18 cellular contexts compared by ENCODE assay signal in genomic region chr4:48300004-48300403, GRCh38. TPM values are rescaled to one million over a fixed set of nuclear protein-coding genes. Genes with fewer than 3 reads are reported as not detected.
DNase-seq lines count a peak whose midpoint lies in the region; ATAC-seq, FAIRE-seq and TF ChIP-seq lines count a peak whose summit lies in the region.
"Had no signal": no experiment of that assay in that cellular context is flagged by ENCODE, and none has a peak within 500 bp of the region (broad histone marks: within the 10 kb centered on the region; RNA-seq: fewer than 3 reads in every experiment).

No MANE protein-coding gene starts in this region.

- H3K27me3 Mint-ChIP-seq in astrocyte (ENCODE audit: low read depth, unreplicated experiment) = peaks cover 2% of the 10 kb centered on the region
- H3K27me3 Mint-ChIP-seq in stimulated activated naive B cell treated with anti-CD40 and anti-IgM and Interleukin-4, amounts not matched to agents 10 μg/mL and 1 μg/mL and 100 μg/mL, for 72 hours = peaks cover 7 to 10% of the 10 kb centered on the region in 2 donors

- H3K79me2 ChIP-seq in astrocyte (ENCODE audit: insufficient read depth, low read length) = no peaks in the 10 kb centered on the region

- H3K4me3 Mint-ChIP-seq in astrocyte (ENCODE audit: unreplicated experiment) = no peak overlapping the region
- no peak overlapping the region for H3K4me3 Mint-ChIP-seq in stimulated activated naive B cell treated with anti-CD40 and anti-IgM and Interleukin-4, amounts not matched to agents 10 μg/mL and 1 μg/mL and 100 μg/mL, for 72 hours
- H3K4me3 Mint-ChIP-seq: H9, IgD-negative memory B cell had no signal

- no peak overlapping the region for H3K9ac ChIP-seq in astrocyte (ENCODE audit: low read length)

- no peak overlapping the region for H2AFZ ChIP-seq in astrocyte (ENCODE audit: low read depth, low read length)

- H3K4me1 ChIP-seq in astrocyte (ENCODE audit: insufficient read depth, low read length) = no peaks in the 10 kb centered on the region
- H3K4me1 ChIP-seq in heart right ventricle = no peaks in the 10 kb centered on the region
- no peaks in the 10 kb centered on the region for H3K4me1 ChIP-seq in esophagus squamous epithelium

- H3K4me3 ChIP-seq in AG04449 (ENCODE audit: low read depth, low read length) (no peak overlapping the region), astrocyte (ENCODE audit: insufficient read depth, low read depth, low read length) (no peak overlapping the region), heart right ventricle (no peak overlapping the region), esophagus squamous epithelium (no peak overlapping the region)

- in situ Hi-C loops in ACHN (cut with HindIII; ENCODE audit: low pct_ligation_motif_present, low pct_unique_long_range_greater_than_20kb, low sequenced_read_pairs) = no loop called here

- no peak for FAIRE-seq in astrocyte (lab: Jason Lieb, UNC)

- POLR2A ChIA-PET in AG04449 (lab: Yijun Ruan, JAX) = no interaction called here

- DNase-seq in AG04449 (ENCODE audit: low read depth, low spot score) (peak; percentile 40), HCEC 1CT (peak; percentile 50), astrocyte (ENCODE audit: low read depth) (peak; percentile 53), fibroblast of peridontal ligament (ENCODE audit: extremely low read depth) (peak; percentile 76), heart right ventricle (no peak), esophagus squamous epithelium (lab: John Stamatoyannopoulos, UW) (no peak), ACHN (no peak)
- DNase-seq in stimulated activated naive B cell treated with anti-CD40 and anti-IgM and Interleukin-4, amounts not matched to agents 10 μg/mL and 1 μg/mL and 100 μg/mL, for 72 hours = no peak
- DNase-seq: H9; MV-4-11; NCI-H1417 treated with DMSO at 0.1 percent for 48 hours; NCI-H1930; NCI-H446; NK-92 treated with Interleukin-12 subunit alpha and Interleukin-12 subunit beta, amount 100 ng/mL, for 24 hours; SHP77 treated with DMSO at 0.1 percent for 48 hours had no signal

- H3K4me1 Mint-ChIP-seq in astrocyte (ENCODE audit: low read depth, unreplicated experiment) = no peaks in the 10 kb centered on the region
- peaks cover 0 to 2% of the 10 kb centered on the region in 2 donors for H3K4me1 Mint-ChIP-seq in stimulated activated naive B cell treated with anti-CD40 and anti-IgM and Interleukin-4, amounts not matched to agents 10 μg/mL and 1 μg/mL and 100 μg/mL, for 72 hours
- H3K4me1 Mint-ChIP-seq: H9 had no signal

- TF ChIP-seq CTCF in AG04449 (IDR thresholded peaks at IDR 0.05; ENCODE audit: insufficient read depth, low read length, missing control alignments) (no peak), astrocyte (IDR thresholded peaks at IDR 0.05; ENCODE audit: insufficient read depth, low read depth, low read length) (no peak), heart right ventricle (IDR thresholded peaks at IDR 0.05) (no peak), esophagus squamous epithelium (IDR thresholded peaks at IDR 0.05) (no peak)

- no peak overlapping the region for H3K4me2 ChIP-seq in astrocyte (ENCODE audit: low read length)

- CTCF ChIA-PET in AG04449 (lab: Yijun Ruan, JAX) = no interaction called here

- no peaks in the 10 kb centered on the region for H3K36me3 Mint-ChIP-seq in astrocyte (ENCODE audit: low read depth, unreplicated experiment)
- H3K36me3 Mint-ChIP-seq in stimulated activated naive B cell treated with anti-CD40 and anti-IgM and Interleukin-4, amounts not matched to agents 10 μg/mL and 1 μg/mL and 100 μg/mL, for 72 hours = peaks cover 0 to 3% of the 10 kb centered on the region in 2 donors
- H3K36me3 Mint-ChIP-seq: IgD-negative memory B cell had no signal

- no peak for TF ChIP-seq POLR2A in esophagus squamous epithelium (IDR thresholded peaks at IDR 0.05)

- H4K20me1 ChIP-seq in astrocyte (ENCODE audit: insufficient read depth, low read length) = no peaks in the 10 kb centered on the region

- H3K9me3 ChIP-seq in astrocyte (ENCODE audit: insufficient read depth, low read depth, low read length) (no peaks in the 10 kb centered on the region), heart right ventricle (no peaks in the 10 kb centered on the region), esophagus squamous epithelium (no peaks in the 10 kb centered on the region)

- H3K27ac ChIP-seq in astrocyte (ENCODE audit: low read depth, low read length) = no peak overlapping the region
- H3K27ac ChIP-seq in heart right ventricle = no peak overlapping the region
- no peak overlapping the region for H3K27ac ChIP-seq in esophagus squamous epithelium
- H3K27ac ChIP-seq: 22Rv1, C4-2B had no signal

- no peak for ATAC-seq in stimulated activated naive B cell treated with anti-CD40 and anti-IgM and Interleukin-4, amounts not matched to agents 10 μg/mL and 1 μg/mL and 100 μg/mL, for 72 hours (replicated peaks)
- ATAC-seq in heart right ventricle = no peak

- no peaks in the 10 kb centered on the region for H3K9me3 Mint-ChIP-seq in astrocyte (ENCODE audit: unreplicated experiment)
- H3K9me3 Mint-ChIP-seq in stimulated activated naive B cell treated with anti-CD40 and anti-IgM and Interleukin-4, amounts not matched to agents 10 μg/mL and 1 μg/mL and 100 μg/mL, for 72 hours = no peaks in the 10 kb centered on the region
- H3K9me3 Mint-ChIP-seq: H9, IgD-negative memory B cell had no signal

- H3K27ac Mint-ChIP-seq in astrocyte (ENCODE audit: unreplicated experiment) = no peak overlapping the region
- H3K27ac Mint-ChIP-seq in stimulated activated naive B cell treated with anti-CD40 and anti-IgM and Interleukin-4, amounts not matched to agents 10 μg/mL and 1 μg/mL and 100 μg/mL, for 72 hours = no peak overlapping the region
- H3K27ac Mint-ChIP-seq: H9, IgD-negative memory B cell had no signal

- WGBS in heart right ventricle, 2 donors = 81 to 88% methylated on average over 2 of the region's 2 CpGs
- WGBS in esophagus squamous epithelium, 2 donors = 51 to 63% methylated on average over 2 of the region's 2 CpGs

- no peaks in the 10 kb centered on the region for H3K27me3 ChIP-seq in astrocyte (ENCODE audit: insufficient read depth, low read length)
- H3K27me3 ChIP-seq in heart right ventricle = no peaks in the 10 kb centered on the region
- H3K27me3 ChIP-seq in esophagus squamous epithelium = no peaks in the 10 kb centered on the region

- H3K36me3 ChIP-seq in astrocyte (ENCODE audit: insufficient read depth, low read length) (no peaks in the 10 kb centered on the region), heart right ventricle (no peaks in the 10 kb centered on the region), esophagus squamous epithelium (no peaks in the 10 kb centered on the region)

- intact Hi-C loops in heart right ventricle (cut with DNase I) (no loop called here), esophagus squamous epithelium (cut with DNase I) (no loop called here)

RNA-seq across cellular contexts. Expression of gene TEC, which starts 30.4 kb away (rescaled TPM):
- total RNA-seq in astrocyte = 0.61 and 0.91 TPM in 2 replicates
- 1 to 10 TPM; 1.0 to 3.6 (median 2.3) TPM for total RNA-seq in heart right ventricle
- polyA plus RNA-seq in heart right ventricle = 1 to 10 TPM; 1.1 to 1.7 TPM
- total RNA-seq in esophagus squamous epithelium = 1 to 10 TPM; 3.8 to 8.6 (median 7.2) TPM

RNA-seq across cellular contexts. Expression of gene SLAIN2, which starts 41.3 kb away (rescaled TPM):
- 85.3 and 90.5 TPM in 2 replicates for total RNA-seq in astrocyte
- 100 to 1,000 TPM; 100 to 185 (median 135) TPM for total RNA-seq in heart right ventricle
- polyA plus RNA-seq in heart right ventricle = 10 to 100 TPM; 16.4 to 45.8 TPM
- 10 to 100 TPM; 30.1 to 88.9 (median 75.4) TPM for total RNA-seq in esophagus squamous epithelium

Comparison
In these comparisons a context has a peak if more than half of its experiments do, and no peak if none do; other contexts are left out.
1. DNase-seq: peak in AG04449 (single experiment), HCEC 1CT (single experiment), astrocyte (single experiment) and fibroblast of peridontal ligament (single experiment); none in stimulated activated naive B cell treated with anti-CD40 and anti-IgM and Interleukin-4, amounts not matched to agents 10 μg/mL and 1 μg/mL and 100 μg/mL, for 72 hours (single experiment), heart right ventricle (0 of 2), esophagus squamous epithelium (single experiment) and ACHN (single experiment).